1 cellular context compared by ENCODE assay signal in the genomic region with DNA sequence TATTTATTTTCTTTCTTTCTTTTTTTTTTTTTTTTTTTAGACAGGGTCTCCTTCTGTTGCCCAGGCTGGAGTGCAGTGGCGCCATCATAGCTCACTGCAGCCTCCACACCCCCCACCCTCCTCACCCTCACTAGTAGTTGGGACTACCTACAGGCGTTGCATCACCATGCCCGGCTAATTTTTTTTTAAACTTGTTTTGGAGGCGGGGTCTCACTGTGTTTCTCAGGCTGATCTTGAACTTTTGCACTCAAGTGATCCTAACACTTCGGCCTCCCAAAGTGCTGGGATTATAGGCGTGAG.
TF ChIP-seq lines count a peak whose summit lies in the region.

No MANE protein-coding gene starts in this region.

TF ChIP-seq in HCT116, 20 proteins besides CTCF, POLR2A, EP300 and RAD21 (continued from another document):
- TF ChIP-seq, protein P1, sequence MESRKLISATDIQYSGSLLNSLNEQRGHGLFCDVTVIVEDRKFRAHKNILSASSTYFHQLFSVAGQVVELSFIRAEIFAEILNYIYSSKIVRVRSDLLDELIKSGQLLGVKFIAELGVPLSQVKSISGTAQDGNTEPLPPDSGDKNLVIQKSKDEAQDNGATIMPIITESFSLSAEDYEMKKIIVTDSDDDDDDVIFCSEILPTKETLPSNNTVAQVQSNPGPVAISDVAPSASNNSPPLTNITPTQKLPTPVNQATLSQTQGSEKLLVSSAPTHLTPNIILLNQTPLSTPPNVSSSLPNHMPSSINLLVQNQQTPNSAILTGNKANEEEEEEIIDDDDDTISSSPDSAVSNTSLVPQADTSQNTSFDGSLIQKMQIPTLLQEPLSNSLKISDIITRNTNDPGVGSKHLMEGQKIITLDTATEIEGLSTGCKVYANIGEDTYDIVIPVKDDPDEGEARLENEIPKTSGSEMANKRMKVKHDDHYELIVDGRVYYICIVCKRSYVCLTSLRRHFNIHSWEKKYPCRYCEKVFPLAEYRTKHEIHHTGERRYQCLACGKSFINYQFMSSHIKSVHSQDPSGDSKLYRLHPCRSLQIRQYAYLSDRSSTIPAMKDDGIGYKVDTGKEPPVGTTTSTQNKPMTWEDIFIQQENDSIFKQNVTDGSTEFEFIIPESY (IDR thresholded peaks at IDR 0.05; ENCODE audit: extremely low read depth, insufficient replicate concordance, low read length), result no peak
- peak; percentile 53 for TF ChIP-seq CEBPB (IDR thresholded peaks at IDR 0.05; ENCODE audit: low read depth)
- no peak for TF ChIP-seq FOSL1 (IDR thresholded peaks at IDR 0.05; ENCODE audit: low read depth)
- TF ChIP-seq ZFX (IDR thresholded peaks at IDR 0.05), result no peak
